ENCODE assay signal across 9 cellular contexts in the genomic region with DNA sequence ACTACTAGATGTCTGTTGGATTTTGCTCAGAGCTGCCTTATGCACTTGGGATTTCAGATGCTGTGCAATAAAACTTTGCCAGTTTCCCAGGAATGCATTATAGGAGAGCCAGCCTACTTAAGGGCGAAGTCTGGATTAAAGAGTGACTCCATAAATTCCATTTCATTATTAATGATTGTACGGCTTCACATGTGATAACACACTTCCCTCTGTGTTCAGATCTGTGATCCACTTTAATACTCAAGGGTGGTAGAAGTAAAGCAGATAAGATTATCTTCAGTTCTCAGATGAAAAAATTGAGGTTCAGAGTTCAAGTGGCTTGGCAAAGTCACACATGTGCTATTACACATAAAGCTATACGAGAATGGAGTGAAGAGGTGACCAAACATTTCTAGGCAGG.
"Had no signal": no experiment of that assay in that cellular context is flagged by ENCODE, and none has a peak within 500 bp of the region (broad histone marks: within the 10 kb centered on the region; RNA-seq: fewer than 3 reads in every experiment).

No MANE protein-coding gene starts in this region.

- H3K4me3 ChIP-seq: K562 had no signal

- H3K27ac ChIP-seq: HL-60, KMS-11 had no signal

- DNase-seq: IMR-90, Karpas-422, KBM-7, KG1 had no signal

- ATAC-seq: HepG2, K562 had no signal

- FAIRE-seq: HepG2, HTR-8/SVneo, K562 had no signal
